Comparison of ENCODE assay signal across 16 cellular contexts in genomic region chr5:168377525-168377924, GRCh38.
A peak's percentile ranks its signal among the peaks of the same experiment; 100 is the strongest.
DNase-seq lines count a peak whose midpoint lies in the region; ATAC-seq and TF ChIP-seq lines count a peak whose summit lies in the region.
"Had no signal": no experiment of that assay in that cellular context is flagged by ENCODE, and none has a peak within 500 bp of the region (broad histone marks: within the 10 kb centered on the region; RNA-seq: fewer than 3 reads in every experiment).

No MANE protein-coding gene starts in this region.

- no peaks in the 10 kb centered on the region for H3K4me1 ChIP-seq in tibial nerve

- no peak overlapping the region for H3K4me3 ChIP-seq in tibial nerve

- H3K27ac ChIP-seq in tibial nerve: no peak overlapping the region

- no peaks in the 10 kb centered on the region for H3K27me3 ChIP-seq in tibial nerve

- H3K36me3 Mint-ChIP-seq in activated CD4-positive, alpha-beta memory T cell treated with anti-CD3 and anti-CD28 coated beads, Interleukin-2, amount 10 ng/mL, durations not matched to agents 7 days and 5 days (ENCODE audit: low read depth): peaks cover 3% of the 10 kb centered on the region
- no peaks in the 10 kb centered on the region for H3K36me3 Mint-ChIP-seq in activated CD4-positive, alpha-beta memory T cell treated with anti-CD3 and anti-CD28 coated beads for 36 hours
- no peaks in the 10 kb centered on the region for H3K36me3 Mint-ChIP-seq in T-cell
- H3K36me3 Mint-ChIP-seq: CD8-positive, alpha-beta T cell had no signal

- no peaks in the 10 kb centered on the region for H3K9me3 Mint-ChIP-seq in activated CD4-positive, alpha-beta memory T cell treated with anti-CD3 and anti-CD28 coated beads, Interleukin-2, amount 10 ng/mL, durations not matched to agents 7 days and 5 days
- no peaks in the 10 kb centered on the region for H3K9me3 Mint-ChIP-seq in activated CD4-positive, alpha-beta memory T cell treated with anti-CD3 and anti-CD28 coated beads for 36 hours
- H3K9me3 Mint-ChIP-seq in T-cell: no peaks in the 10 kb centered on the region
- H3K9me3 Mint-ChIP-seq: CD8-positive, alpha-beta T cell had no signal

- H3K36me3 ChIP-seq in tibial nerve: no peaks in the 10 kb centered on the region

- DNase-seq in activated CD4-positive, alpha-beta memory T cell treated with anti-CD3 and anti-CD28 coated beads, Interleukin-2, amount 10 ng/mL, durations not matched to agents 7 days and 5 days: peak; percentile 27
- no peak for DNase-seq in activated CD4-positive, alpha-beta memory T cell treated with anti-CD3 and anti-CD28 coated beads for 36 hours
- DNase-seq in T-cell (peak in 4 of 34 experiments; percentile 2 to 15 (median 12)), tibial nerve (ENCODE audit: low spot score in 2 of 2) (no peak), NCI-H187 treated with DMSO at 0.1 percent for 48 hours (lab: John Stamatoyannopoulos, UW) (no peak)
- DNase-seq: CD8-positive, alpha-beta T cell; DMS79; NCI-H1092 treated with DMSO at 0.1 percent for 48 hours; NCI-H146; NCI-H2081 treated with DMSO at 0.1 percent for 48 hours; NCI-H510A; NCI-H82; SHP77 treated with DMSO at 0.1 percent for 48 hours; SK-N-SH had no signal

- POLR2A ChIA-PET in activated CD4-positive, alpha-beta memory T cell treated with anti-CD3 and anti-CD28 coated beads, Interleukin-2, amount 10 ng/mL, durations not matched to agents 7 days and 5 days (lab: Charles Lee): no interaction called here
- POLR2A ChIA-PET in activated CD4-positive, alpha-beta memory T cell treated with anti-CD3 and anti-CD28 coated beads for 36 hours (lab: Charles Lee): interaction anchor here (0.6 kb wide), 1 partner anchor 83 kb away, joined by 3 read pairs; no protein-coding TSS in a partner anchor
- POLR2A ChIA-PET in T-cell (lab: Charles Lee): no interaction called here

- TF ChIP-seq CTCF in tibial nerve (IDR thresholded peaks at IDR 0.05): no peak

- peaks cover 19% of the 10 kb centered on the region for H3K4me1 Mint-ChIP-seq in activated CD4-positive, alpha-beta memory T cell treated with anti-CD3 and anti-CD28 coated beads, Interleukin-2, amount 10 ng/mL, durations not matched to agents 7 days and 5 days
- H3K4me1 Mint-ChIP-seq in activated CD4-positive, alpha-beta memory T cell treated with anti-CD3 and anti-CD28 coated beads for 36 hours (ENCODE audit: low read depth): peaks cover 23% of the 10 kb centered on the region
- peaks cover 0 to 21% (median 20%) of the 10 kb centered on the region in 3 donors for H3K4me1 Mint-ChIP-seq in T-cell

- CTCF ChIA-PET in activated CD4-positive, alpha-beta memory T cell treated with anti-CD3 and anti-CD28 coated beads, Interleukin-2, amount 10 ng/mL, durations not matched to agents 7 days and 5 days (lab: Charles Lee): interaction anchor here (1.0 kb wide), 1 partner anchor 108 kb away, joined by 3 read pairs; no protein-coding TSS in a partner anchor
- CTCF ChIA-PET in activated CD4-positive, alpha-beta memory T cell treated with anti-CD3 and anti-CD28 coated beads for 36 hours (lab: Charles Lee): no interaction called here
- CTCF ChIA-PET in T-cell (lab: Charles Lee): no interaction called here

- intact Hi-C loops in activated CD4-positive, alpha-beta memory T cell treated with anti-CD3 and anti-CD28 coated beads for 36 hours (cut with micrococcal nuclease): no loop called here

- H3K27ac Mint-ChIP-seq in activated CD4-positive, alpha-beta memory T cell treated with anti-CD3 and anti-CD28 coated beads, Interleukin-2, amount 10 ng/mL, durations not matched to agents 7 days and 5 days: peak overlapping the region; percentile 58
- H3K27ac Mint-ChIP-seq in activated CD4-positive, alpha-beta memory T cell treated with anti-CD3 and anti-CD28 coated beads for 36 hours: no peak overlapping the region
- peak overlapping the region; percentile 68 to 71 for H3K27ac Mint-ChIP-seq in T-cell
- H3K27ac Mint-ChIP-seq: CD8-positive, alpha-beta T cell had no signal

- no peak for TF ChIP-seq EP300 in tibial nerve (IDR thresholded peaks at IDR 0.05)

- TF ChIP-seq POLR2A in tibial nerve (IDR thresholded peaks at IDR 0.05): no peak

- no peaks in the 10 kb centered on the region for H3K9me3 ChIP-seq in tibial nerve
- H3K9me3 ChIP-seq: SK-N-SH had no signal

- ATAC-seq in GM18867 (IDR thresholded peaks at IDR 0.05; ENCODE audit: unreplicated experiment) (peak; percentile 51), T-cell (replicated peaks in 1 of 4) (peak in 1 of 4 experiments; percentile 44), GM18870 (IDR thresholded peaks at IDR 0.05; ENCODE audit: unreplicated experiment) (no peak)
- ATAC-seq: CD8-positive, alpha-beta T cell had no signal

- no peaks in the 10 kb centered on the region for H3K27me3 Mint-ChIP-seq in activated CD4-positive, alpha-beta memory T cell treated with anti-CD3 and anti-CD28 coated beads, Interleukin-2, amount 10 ng/mL, durations not matched to agents 7 days and 5 days
- H3K27me3 Mint-ChIP-seq in activated CD4-positive, alpha-beta memory T cell treated with anti-CD3 and anti-CD28 coated beads for 36 hours: no peaks in the 10 kb centered on the region
- no peaks in the 10 kb centered on the region for H3K27me3 Mint-ChIP-seq in T-cell

- peak overlapping the region; percentile 18 for H3K4me3 Mint-ChIP-seq in activated CD4-positive, alpha-beta memory T cell treated with anti-CD3 and anti-CD28 coated beads, Interleukin-2, amount 10 ng/mL, durations not matched to agents 7 days and 5 days
- no peak overlapping the region for H3K4me3 Mint-ChIP-seq in activated CD4-positive, alpha-beta memory T cell treated with anti-CD3 and anti-CD28 coated beads for 36 hours
- no peak overlapping the region for H3K4me3 Mint-ChIP-seq in T-cell
- H3K4me3 Mint-ChIP-seq: CD8-positive, alpha-beta T cell had no signal

- WGBS in tibial nerve, 2 donors: 88 to 89% methylated on average over 2 of the region's 2 CpGs
